In the genomic region with DNA sequence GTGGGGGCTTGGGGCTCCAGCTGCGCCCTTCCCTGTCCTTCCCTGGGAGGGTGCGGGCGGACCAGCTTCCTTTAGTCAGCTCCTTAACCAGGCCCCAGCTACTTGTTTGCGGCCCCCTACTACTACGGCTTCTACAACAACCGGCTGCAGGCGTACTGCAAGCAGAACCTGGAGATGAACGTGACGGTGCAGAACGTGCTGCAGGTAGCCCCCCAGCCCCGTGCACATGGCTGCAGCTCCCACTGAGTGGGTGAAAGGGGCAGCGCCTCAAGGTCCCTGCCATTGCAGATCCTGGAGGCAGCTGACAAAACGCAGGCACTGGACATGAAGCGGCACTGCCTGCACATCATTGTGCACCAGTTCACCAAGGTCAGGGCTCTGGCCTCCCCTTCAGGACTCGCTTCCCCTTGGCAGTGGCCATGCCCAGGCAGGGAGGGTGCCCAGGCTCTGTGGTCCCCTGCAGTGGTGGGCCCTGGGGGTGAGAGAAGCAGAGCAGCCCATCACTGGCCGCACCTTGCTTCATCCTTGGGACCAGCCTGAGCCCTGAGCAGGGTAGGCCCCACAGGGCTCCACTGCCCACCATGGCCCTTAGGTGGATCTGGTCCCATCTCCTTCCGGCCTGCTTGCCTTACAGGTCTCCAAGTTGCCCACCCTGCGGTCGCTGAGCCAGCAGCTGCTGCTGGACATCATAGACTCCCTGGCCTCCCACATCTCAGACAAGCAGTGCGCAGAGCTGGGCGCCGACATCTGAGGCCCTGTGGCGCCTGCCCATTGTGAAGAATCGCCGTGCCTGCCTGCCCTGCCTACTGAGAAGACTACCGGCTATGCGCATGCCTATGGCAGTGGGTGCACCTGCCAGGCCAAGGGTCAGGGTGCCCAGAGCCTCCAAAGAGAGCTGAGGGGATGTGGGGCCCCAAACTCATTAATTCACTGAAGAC, we compare ENCODE assay signal across 1 cellular context.
TF ChIP-seq lines count a peak whose summit lies in the region.

No MANE protein-coding gene starts in this region.

TF ChIP-seq in K562, 482 proteins besides CTCF, POLR2A, EP300 and RAD21 (continued from another document and continues in another):
- TF ChIP-seq, protein P1, sequence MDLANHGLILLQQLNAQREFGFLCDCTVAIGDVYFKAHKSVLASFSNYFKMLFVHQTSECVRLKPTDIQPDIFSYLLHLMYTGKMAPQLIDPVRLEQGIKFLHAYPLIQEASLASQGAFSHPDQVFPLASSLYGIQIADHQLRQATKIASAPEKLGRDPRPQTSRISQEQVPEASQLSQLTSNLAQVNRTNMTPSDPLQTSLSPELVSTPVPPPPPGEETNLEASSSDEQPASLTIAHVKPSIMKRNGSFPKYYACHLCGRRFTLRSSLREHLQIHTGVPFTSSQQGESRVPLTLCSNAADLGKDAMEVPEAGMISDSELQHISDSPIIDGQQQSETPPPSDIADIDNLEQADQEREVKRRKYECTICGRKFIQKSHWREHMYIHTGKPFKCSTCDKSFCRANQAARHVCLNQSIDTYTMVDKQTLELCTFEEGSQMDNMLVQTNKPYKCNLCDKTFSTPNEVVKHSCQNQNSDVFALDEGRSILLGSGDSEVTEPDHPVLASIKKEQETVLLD (IDR thresholded peaks at IDR 0.05): no peak
- TF ChIP-seq MAFG (tag; conservative IDR thresholded peaks at IDR 0.05): no peak
- TF ChIP-seq ZNF699 (CRISPR knock-in tag; IDR thresholded peaks at IDR 0.05; ENCODE audit: insufficient replicate concordance): no peak
- TF ChIP-seq SMARCB1 (IDR thresholded peaks at IDR 0.05; ENCODE audit: insufficient read length, low read depth): no peak
- no peak for TF ChIP-seq MECOM (CRISPR knock-in tag; IDR thresholded peaks at IDR 0.05)
- TF ChIP-seq CCAR2 (IDR thresholded peaks at IDR 0.05; ENCODE audit: low read depth, low read length): no peak
- TF ChIP-seq ETV6 (IDR thresholded peaks at IDR 0.05; ENCODE audit: borderline replicate concordance in 1 of 2, low read depth in 2 of 2, low read length in 1 of 2): no peak
- TF ChIP-seq ETV6 (CRISPR knock-in tag; IDR thresholded peaks at IDR 0.05; ENCODE audit: borderline replicate concordance): no peak
- TF ChIP-seq, protein P2, sequence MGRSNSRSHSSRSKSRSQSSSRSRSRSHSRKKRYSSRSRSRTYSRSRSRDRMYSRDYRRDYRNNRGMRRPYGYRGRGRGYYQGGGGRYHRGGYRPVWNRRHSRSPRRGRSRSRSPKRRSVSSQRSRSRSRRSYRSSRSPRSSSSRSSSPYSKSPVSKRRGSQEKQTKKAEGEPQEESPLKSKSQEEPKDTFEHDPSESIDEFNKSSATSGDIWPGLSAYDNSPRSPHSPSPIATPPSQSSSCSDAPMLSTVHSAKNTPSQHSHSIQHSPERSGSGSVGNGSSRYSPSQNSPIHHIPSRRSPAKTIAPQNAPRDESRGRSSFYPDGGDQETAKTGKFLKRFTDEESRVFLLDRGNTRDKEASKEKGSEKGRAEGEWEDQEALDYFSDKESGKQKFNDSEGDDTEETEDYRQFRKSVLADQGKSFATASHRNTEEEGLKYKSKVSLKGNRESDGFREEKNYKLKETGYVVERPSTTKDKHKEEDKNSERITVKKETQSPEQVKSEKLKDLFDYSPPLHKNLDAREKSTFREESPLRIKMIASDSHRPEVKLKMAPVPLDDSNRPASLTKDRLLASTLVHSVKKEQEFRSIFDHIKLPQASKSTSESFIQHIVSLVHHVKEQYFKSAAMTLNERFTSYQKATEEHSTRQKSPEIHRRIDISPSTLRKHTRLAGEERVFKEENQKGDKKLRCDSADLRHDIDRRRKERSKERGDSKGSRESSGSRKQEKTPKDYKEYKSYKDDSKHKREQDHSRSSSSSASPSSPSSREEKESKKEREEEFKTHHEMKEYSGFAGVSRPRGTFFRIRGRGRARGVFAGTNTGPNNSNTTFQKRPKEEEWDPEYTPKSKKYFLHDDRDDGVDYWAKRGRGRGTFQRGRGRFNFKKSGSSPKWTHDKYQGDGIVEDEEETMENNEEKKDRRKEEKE (IDR thresholded peaks at IDR 0.05; ENCODE audit: borderline replicate concordance in 1 of 2, control insufficient read depth in 1 of 2, low read depth in 2 of 2, low read length in 1 of 2): no peak
- no peak for TF ChIP-seq ARID2 (IDR thresholded peaks at IDR 0.05)
- no peak for TF ChIP-seq NFYB (IDR thresholded peaks at IDR 0.05; ENCODE audit: extremely low read depth, insufficient read length)
- TF ChIP-seq CCNT2 (IDR thresholded peaks at IDR 0.05; ENCODE audit: borderline replicate concordance, extremely low read depth, insufficient read length, low read depth, low read length): no peak
- TF ChIP-seq KLF10 (CRISPR knock-in tag; IDR thresholded peaks at IDR 0.05): no peak
- no peak for TF ChIP-seq NFIC (IDR thresholded peaks at IDR 0.05)
- TF ChIP-seq ZFPM2 (CRISPR knock-in tag; IDR thresholded peaks at IDR 0.05): 0 out of 2 replicates have a peak, but pooled peaks have one; percentile 7
- no peak for TF ChIP-seq ZNF324 (CRISPR knock-in tag; IDR thresholded peaks at IDR 0.05)
- TF ChIP-seq ZNF444 (CRISPR knock-in tag; IDR thresholded peaks at IDR 0.05): no peak
- TF ChIP-seq SRF (CRISPR knock-in tag; IDR thresholded peaks at IDR 0.05): no peak
- TF ChIP-seq ZNF140 (CRISPR knock-in tag; IDR thresholded peaks at IDR 0.05): no peak
- no peak for TF ChIP-seq SPI1 (IDR thresholded peaks at IDR 0.05; ENCODE audit: borderline replicate concordance, low read depth, low read length)
- TF ChIP-seq KAT2B (IDR thresholded peaks at IDR 0.05; ENCODE audit: low read depth, low read length): no peak
- TF ChIP-seq, protein P3, sequence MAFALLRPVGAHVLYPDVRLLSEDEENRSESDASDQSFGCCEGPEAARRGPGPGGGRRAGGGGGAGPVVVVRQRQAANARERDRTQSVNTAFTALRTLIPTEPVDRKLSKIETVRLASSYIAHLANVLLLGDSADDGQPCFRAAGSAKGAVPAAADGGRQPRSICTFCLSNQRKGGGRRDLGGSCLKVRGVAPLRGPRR (CRISPR knock-in tag; IDR thresholded peaks at IDR 0.05): 0 out of 2 replicates have a peak, but pooled peaks have one; percentile 70
- TF ChIP-seq, protein P4, sequence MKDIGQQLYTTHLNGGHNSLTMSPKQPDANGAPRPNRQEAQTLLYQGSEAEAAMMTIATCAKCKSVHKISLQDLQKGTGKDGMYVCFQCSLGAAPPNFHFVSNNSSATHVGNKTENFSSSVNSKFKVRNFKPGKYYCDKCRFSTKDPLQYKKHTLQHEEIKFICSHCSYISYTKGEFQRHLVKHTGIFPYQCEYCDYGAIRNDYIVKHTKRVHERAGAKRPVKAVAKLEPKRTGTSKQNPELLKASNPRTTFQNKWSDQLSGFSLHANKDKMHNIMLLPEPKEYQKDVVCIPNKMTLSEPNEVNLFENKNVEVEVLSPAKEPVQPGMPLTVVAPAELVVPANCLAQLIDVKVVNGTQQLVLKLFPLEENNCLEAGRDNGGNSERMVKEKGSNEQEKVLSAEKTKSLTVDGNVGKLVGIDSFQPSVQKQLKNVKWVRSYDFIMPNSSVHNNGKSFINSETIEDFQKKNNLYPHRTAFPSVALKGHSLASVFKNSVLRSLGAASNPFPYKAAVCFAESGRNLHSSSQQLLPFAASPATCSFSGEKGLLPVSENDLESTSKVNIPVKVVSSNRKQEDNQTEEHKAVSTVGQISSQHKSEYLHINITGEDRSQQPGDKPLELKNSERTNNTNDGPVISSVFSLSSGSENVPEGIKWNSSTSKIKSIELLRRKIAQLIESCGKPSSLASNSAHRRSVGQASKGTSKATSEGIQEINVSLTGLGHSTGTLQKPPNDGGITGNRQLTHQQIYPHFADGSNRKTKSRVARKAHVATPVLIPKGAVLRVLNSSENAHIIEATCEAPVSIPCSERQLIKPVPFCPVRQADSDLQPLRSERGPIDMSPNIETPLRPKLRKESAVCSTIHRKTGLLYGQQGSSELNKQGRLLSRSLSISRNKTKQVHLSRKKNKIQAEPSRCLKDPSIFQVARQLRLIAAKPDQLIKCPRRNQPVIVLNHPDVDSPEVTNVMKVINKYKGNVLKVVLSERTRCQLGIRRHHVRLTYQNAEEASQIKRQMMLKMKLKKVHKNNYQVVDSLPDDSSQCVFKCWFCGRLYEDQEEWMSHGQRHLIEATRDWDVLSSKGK (CRISPR knock-in tag; IDR thresholded peaks at IDR 0.05): no peak
- no peak for TF ChIP-seq BDP1 (IDR thresholded peaks at IDR 0.05; ENCODE audit: insufficient read depth, insufficient read length)
- no peak for TF ChIP-seq NBN (IDR thresholded peaks at IDR 0.05; ENCODE audit: low read depth)
- no peak for TF ChIP-seq ZNF134 (CRISPR knock-in tag; conservative IDR thresholded peaks at IDR 0.05)
- TF ChIP-seq ZNF436 (CRISPR knock-in tag; IDR thresholded peaks at IDR 0.05): 0 out of 2 replicates have a peak, but pooled peaks have one; percentile 43
- no peak for TF ChIP-seq ZKSCAN1 (IDR thresholded peaks at IDR 0.05; ENCODE audit: low read depth, low read length)
- TF ChIP-seq, protein P5, sequence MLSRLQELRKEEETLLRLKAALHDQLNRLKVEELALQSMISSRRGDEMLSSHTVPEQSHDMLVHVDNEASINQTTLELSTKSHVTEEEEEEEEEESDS (CRISPR knock-in tag; IDR thresholded peaks at IDR 0.05): no peak
- TF ChIP-seq, protein P6, sequence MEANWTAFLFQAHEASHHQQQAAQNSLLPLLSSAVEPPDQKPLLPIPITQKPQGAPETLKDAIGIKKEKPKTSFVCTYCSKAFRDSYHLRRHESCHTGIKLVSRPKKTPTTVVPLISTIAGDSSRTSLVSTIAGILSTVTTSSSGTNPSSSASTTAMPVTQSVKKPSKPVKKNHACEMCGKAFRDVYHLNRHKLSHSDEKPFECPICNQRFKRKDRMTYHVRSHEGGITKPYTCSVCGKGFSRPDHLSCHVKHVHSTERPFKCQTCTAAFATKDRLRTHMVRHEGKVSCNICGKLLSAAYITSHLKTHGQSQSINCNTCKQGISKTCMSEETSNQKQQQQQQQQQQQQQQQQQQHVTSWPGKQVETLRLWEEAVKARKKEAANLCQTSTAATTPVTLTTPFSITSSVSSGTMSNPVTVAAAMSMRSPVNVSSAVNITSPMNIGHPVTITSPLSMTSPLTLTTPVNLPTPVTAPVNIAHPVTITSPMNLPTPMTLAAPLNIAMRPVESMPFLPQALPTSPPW (CRISPR knock-in tag; IDR thresholded peaks at IDR 0.05): no peak
- no peak for TF ChIP-seq NELFE (IDR thresholded peaks at IDR 0.05; ENCODE audit: insufficient read depth, insufficient read length)
- no peak for TF ChIP-seq ILK (tag; IDR thresholded peaks at IDR 0.05; ENCODE audit: borderline replicate concordance, low read depth)
- TF ChIP-seq ZNF217 (CRISPR knock-in tag; IDR thresholded peaks at IDR 0.05): no peak
- TF ChIP-seq ZNF23 (CRISPR knock-in tag; IDR thresholded peaks at IDR 0.05): no peak
- no peak for TF ChIP-seq ZNF184 (CRISPR knock-in tag; IDR thresholded peaks at IDR 0.05)
- no peak for TF ChIP-seq BCL6 (CRISPR knock-in tag; IDR thresholded peaks at IDR 0.05)
- peak; percentile 5; the same call in 1 of the 2 replicates for TF ChIP-seq ZNF133 (CRISPR knock-in tag; IDR thresholded peaks at IDR 0.05)
- no peak for TF ChIP-seq ZBTB17 (CRISPR knock-in tag; IDR thresholded peaks at IDR 0.05)
- no peak for TF ChIP-seq ZFX (CRISPR knock-in tag; IDR thresholded peaks at IDR 0.05)
- no peak for TF ChIP-seq ETS2 (tag; IDR thresholded peaks at IDR 0.05; ENCODE audit: borderline replicate concordance, poor library complexity, severe bottlenecking)
- TF ChIP-seq E2F3 (CRISPR knock-in tag; IDR thresholded peaks at IDR 0.05): 0 out of 2 replicates have a peak, but pooled peaks have one; percentile 46
- TF ChIP-seq EWSR1 (IDR thresholded peaks at IDR 0.05; ENCODE audit: borderline replicate concordance, low read depth, partially characterized antibody): no peak
- TF ChIP-seq, protein P7, sequence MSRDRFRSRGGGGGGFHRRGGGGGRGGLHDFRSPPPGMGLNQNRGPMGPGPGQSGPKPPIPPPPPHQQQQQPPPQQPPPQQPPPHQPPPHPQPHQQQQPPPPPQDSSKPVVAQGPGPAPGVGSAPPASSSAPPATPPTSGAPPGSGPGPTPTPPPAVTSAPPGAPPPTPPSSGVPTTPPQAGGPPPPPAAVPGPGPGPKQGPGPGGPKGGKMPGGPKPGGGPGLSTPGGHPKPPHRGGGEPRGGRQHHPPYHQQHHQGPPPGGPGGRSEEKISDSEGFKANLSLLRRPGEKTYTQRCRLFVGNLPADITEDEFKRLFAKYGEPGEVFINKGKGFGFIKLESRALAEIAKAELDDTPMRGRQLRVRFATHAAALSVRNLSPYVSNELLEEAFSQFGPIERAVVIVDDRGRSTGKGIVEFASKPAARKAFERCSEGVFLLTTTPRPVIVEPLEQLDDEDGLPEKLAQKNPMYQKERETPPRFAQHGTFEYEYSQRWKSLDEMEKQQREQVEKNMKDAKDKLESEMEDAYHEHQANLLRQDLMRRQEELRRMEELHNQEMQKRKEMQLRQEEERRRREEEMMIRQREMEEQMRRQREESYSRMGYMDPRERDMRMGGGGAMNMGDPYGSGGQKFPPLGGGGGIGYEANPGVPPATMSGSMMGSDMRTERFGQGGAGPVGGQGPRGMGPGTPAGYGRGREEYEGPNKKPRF (IDR thresholded peaks at IDR 0.05; ENCODE audit: low read depth, low read length): no peak
- TF ChIP-seq ZZZ3 (IDR thresholded peaks at IDR 0.05): no peak
- peak; percentile 56; the same call in 1 of the 2 replicates for TF ChIP-seq ZNF561 (CRISPR knock-in tag; conservative IDR thresholded peaks at IDR 0.05)
- peak; percentile 82 for TF ChIP-seq KDM5B (IDR thresholded peaks at IDR 0.05; ENCODE audit: insufficient replicate concordance, low read depth, low read length)
- TF ChIP-seq TEAD2 (tag; IDR thresholded peaks at IDR 0.05): no peak
- no peak for TF ChIP-seq KHSRP (IDR thresholded peaks at IDR 0.05)
- no peak for TF ChIP-seq PHF21A (IDR thresholded peaks at IDR 0.05; ENCODE audit: borderline replicate concordance, low read depth)
- TF ChIP-seq SP1 (CRISPR knock-in tag; IDR thresholded peaks at IDR 0.05): no peak
- TF ChIP-seq EP400 (IDR thresholded peaks at IDR 0.05): no peak
- TF ChIP-seq DNMT1 (IDR thresholded peaks at IDR 0.05): no peak
- peak; percentile 5 for TF ChIP-seq SIRT6 (IDR thresholded peaks at IDR 0.05; ENCODE audit: low read depth, low read length)
- TF ChIP-seq, protein P8, sequence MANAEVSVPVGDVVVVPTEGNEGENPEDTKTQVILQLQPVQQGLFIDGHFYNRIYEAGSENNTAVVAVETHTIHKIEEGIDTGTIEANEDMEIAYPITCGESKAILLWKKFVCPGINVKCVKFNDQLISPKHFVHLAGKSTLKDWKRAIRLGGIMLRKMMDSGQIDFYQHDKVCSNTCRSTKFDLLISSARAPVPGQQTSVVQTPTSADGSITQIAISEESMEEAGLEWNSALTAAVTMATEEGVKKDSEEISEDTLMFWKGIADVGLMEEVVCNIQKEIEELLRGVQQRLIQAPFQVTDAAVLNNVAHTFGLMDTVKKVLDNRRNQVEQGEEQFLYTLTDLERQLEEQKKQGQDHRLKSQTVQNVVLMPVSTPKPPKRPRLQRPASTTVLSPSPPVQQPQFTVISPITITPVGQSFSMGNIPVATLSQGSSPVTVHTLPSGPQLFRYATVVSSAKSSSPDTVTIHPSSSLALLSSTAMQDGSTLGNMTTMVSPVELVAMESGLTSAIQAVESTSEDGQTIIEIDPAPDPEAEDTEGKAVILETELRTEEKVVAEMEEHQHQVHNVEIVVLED (CRISPR knock-in tag; IDR thresholded peaks at IDR 0.05): 0 out of 2 replicates have a peak, but pooled peaks have one; percentile 18
- no peak for TF ChIP-seq FIP1L1 (IDR thresholded peaks at IDR 0.05; ENCODE audit: low read depth, low read length, poor library complexity, severe bottlenecking)
- no peak for TF ChIP-seq BCOR (IDR thresholded peaks at IDR 0.05)
- no peak for TF ChIP-seq ZC3H8 (IDR thresholded peaks at IDR 0.05)
